ENCODE assay signal across 12 cellular contexts in genomic region chr16:79519448-79519847, GRCh38.
DNase-seq lines count a peak whose midpoint lies in the region; ATAC-seq, FAIRE-seq and TF ChIP-seq lines count a peak whose summit lies in the region.
"Had no signal": no experiment of that assay in that cellular context is flagged by ENCODE, and none has a peak within 500 bp of the region (broad histone marks: within the 10 kb centered on the region; RNA-seq: fewer than 3 reads in every experiment).

No MANE protein-coding gene starts in this region.

- H3K9me3 ChIP-seq in MM.1S (replicated peaks; ENCODE audit: insufficient read depth, low read length), result no peaks in the 10 kb centered on the region
- H3K9me3 ChIP-seq in upper lobe of left lung, result no peaks in the 10 kb centered on the region

- intact Hi-C loops in Right ventricle myocardium superior (cut with DNase I) (no loop called here), cardiac septum (cut with DNase I) (no loop called here)

- H3K4me3 ChIP-seq in MM.1S (ENCODE audit: low read length) (no peak overlapping the region), upper lobe of left lung (no peak overlapping the region)

- H3K4me2 ChIP-seq in MM.1S (ENCODE audit: low read depth, low read length), result no peak overlapping the region

- no peak for TF ChIP-seq EP300 in upper lobe of left lung (IDR thresholded peaks at IDR 0.05)

- H3K36me3 ChIP-seq in MM.1S (replicated peaks; ENCODE audit: insufficient read depth, low read length) (no peaks in the 10 kb centered on the region), upper lobe of left lung (no peaks in the 10 kb centered on the region)

- peak; percentile 77 for DNase-seq in Right ventricle myocardium superior
- no peak for DNase-seq in cardiac septum (ENCODE audit: low spot score)
- DNase-seq in MM.1S, result peak; percentile 82
- peak; percentile 17 for DNase-seq in globus pallidus (ENCODE audit: low spot score)
- peak; percentile 37 to 48 for DNase-seq in upper lobe of left lung
- DNase-seq in urothelium cell line (ENCODE audit: low spot score), result no peak
- no peak for DNase-seq in AG20443 (ENCODE audit: low spot score)
- DNase-seq: activated CD8-positive, alpha-beta memory T cell treated with anti-CD3 and anti-CD28 coated beads, Interleukin-2, amount 50 U/mL, for 4 hours; CD8-positive, alpha-beta T cell had no signal

- H4K20me1 ChIP-seq in MM.1S (ENCODE audit: insufficient read depth, low read length), result no peaks in the 10 kb centered on the region

- ATAC-seq in Right ventricle myocardium superior (ENCODE audit: poor library complexity) (peak; percentile 56), upper lobe of left lung (ENCODE audit: low FRiP score in 2 of 2) (peak; percentile 38 to 59), GM21576 (IDR thresholded peaks at IDR 0.05; ENCODE audit: unreplicated experiment) (no peak)
- ATAC-seq: CD8-positive, alpha-beta T cell; HCT116; T-cell had no signal

- no peaks in the 10 kb centered on the region for H3K27me3 ChIP-seq in MM.1S (replicated peaks; ENCODE audit: insufficient read depth, low read length)
- no peaks in the 10 kb centered on the region for H3K27me3 ChIP-seq in upper lobe of left lung

- WGBS in upper lobe of left lung, 2 donors, result 17 to 25% methylated on average over 9 to 11 of the region's 11 CpGs

- H2AFZ ChIP-seq in MM.1S (ENCODE audit: low read length), result no peak overlapping the region

- no peak for FAIRE-seq in urothelium cell line (lab: Jason Lieb, UNC)

- no peaks in the 10 kb centered on the region for H3K9me2 ChIP-seq in MM.1S (replicated peaks; ENCODE audit: insufficient read depth, low read length)

- H3K9ac ChIP-seq in MM.1S (ENCODE audit: low read length), result no peak overlapping the region

- TF ChIP-seq CTCF in MM.1S (IDR thresholded peaks at IDR 0.05; ENCODE audit: low read length), result no peak
- TF ChIP-seq CTCF in upper lobe of left lung (IDR thresholded peaks at IDR 0.05), result no peak

- H3K27ac ChIP-seq in MM.1S (ENCODE audit: low read length) (no peak overlapping the region), upper lobe of left lung (no peak overlapping the region)

- no peaks in the 10 kb centered on the region for H3K4me1 ChIP-seq in MM.1S (ENCODE audit: low read length)
- peaks cover 0 to 8% (median 0%) of the 10 kb centered on the region in 4 donors for H3K4me1 ChIP-seq in upper lobe of left lung

- H3F3A ChIP-seq in MM.1S (ENCODE audit: insufficient read depth, low read length), result no peaks in the 10 kb centered on the region

- H3K79me2 ChIP-seq in MM.1S (ENCODE audit: low read length), result no peaks in the 10 kb centered on the region

- TF ChIP-seq POLR2A in upper lobe of left lung (IDR thresholded peaks at IDR 0.05), result no peak

Comparison
In these comparisons a context has a peak if more than half of its experiments do, and no peak if none do; other contexts are left out.
1. DNase-seq: peak in Right ventricle myocardium superior (single experiment), MM.1S (single experiment), globus pallidus (single experiment) and upper lobe of left lung (2 of 2); none in cardiac septum (single experiment), urothelium cell line (single experiment) and AG20443 (single experiment).